ENCODE assay signal across 9 cellular contexts in genomic region chr17:9329251-9329921, GRCh38.
"Had no signal": no experiment of that assay in that cellular context is flagged by ENCODE, and none has a peak within 500 bp of the region (broad histone marks: within the 10 kb centered on the region; RNA-seq: fewer than 3 reads in every experiment).

No MANE protein-coding gene starts in this region.

- DNase-seq: activated T-cell treated with anti-CD3 and anti-CD28 coated beads, Interleukin-2, amount 50 U/mL, for 1 hour; foreskin melanocyte; lower lobe of right lung; naive thymus-derived CD8-positive, alpha-beta T cell; stimulated activated CD4-positive, alpha-beta T cell treated with anti-CD3 and anti-CD28 coated beads, Interleukin-4, amount 100 ng/mL, for 4 hours; thyroid gland had no signal

- H3K27ac ChIP-seq: breast epithelium, lower lobe of right lung, thyroid gland had no signal

- H3K4me3 ChIP-seq: breast epithelium, lower lobe of right lung, thyroid gland had no signal

- H3K27me3 Mint-ChIP-seq: naive thymus-derived CD8-positive, alpha-beta T cell had no signal

- H3K4me1 ChIP-seq: breast epithelium, lower lobe of right lung, thyroid gland had no signal

- H3K4me3 Mint-ChIP-seq: naive thymus-derived CD8-positive, alpha-beta T cell had no signal

- H3K27me3 ChIP-seq: breast epithelium, thyroid gland had no signal

- H3K36me3 ChIP-seq: breast epithelium, lower lobe of right lung, thyroid gland had no signal

- ATAC-seq: activated CD4-positive, CD25-positive, alpha-beta regulatory T cell treated with anti-CD3 and anti-CD28 coated beads, Interleukin-2, amount 50 U/mL, for 24 hours; activated naive CD4-positive, alpha-beta T cell treated with anti-CD3 and anti-CD28 coated beads, Interleukin-2, amount 50 U/mL, for 72 hours; lower lobe of right lung; naive thymus-derived CD8-positive, alpha-beta T cell had no signal

- H3K9me3 ChIP-seq: breast epithelium, lower lobe of right lung, thyroid gland had no signal
